ENCODE assay signal across 10 cellular contexts in genomic region chr1:206687251-206687914, GRCh38. TPM values are rescaled to one million over a fixed set of nuclear protein-coding genes. Genes with fewer than 3 reads are reported as not detected.
A peak's percentile ranks its signal among the peaks of the same experiment; 100 is the strongest.
DNase-seq lines count a peak whose midpoint lies in the region; ATAC-seq and TF ChIP-seq lines count a peak whose summit lies in the region.
"Had no signal": no experiment of that assay in that cellular context is flagged by ENCODE, and none has a peak within 500 bp of the region (broad histone marks: within the 10 kb centered on the region; RNA-seq: fewer than 3 reads in every experiment).

No MANE protein-coding gene starts in this region.

- peak overlapping the region; percentile 99 for H3K27ac Mint-ChIP-seq in activated CD4-positive, alpha-beta T cell treated with anti-CD3 and anti-CD28 coated beads, Interleukin-2, amount 10 ng/mL, durations not matched to agents 24 days and 14 days
- no peak overlapping the region for H3K27ac Mint-ChIP-seq in activated naive CD8-positive, alpha-beta T cell treated with anti-CD3 and anti-CD28 coated beads, Interleukin-2, amount 10 ng/mL, durations not matched to agents 7 days and 5 days

- 76% methylated on average over 7 of the region's 7 CpGs for WGBS in liver

- peak overlapping the region; percentile 96 for H3K27ac ChIP-seq in liver (ENCODE audit: low read depth in 1 of 2, low read length in 2 of 2)
- peak overlapping the region; percentile 98 to 99 for H3K27ac ChIP-seq in thoracic aorta

- H3K4me3 Mint-ChIP-seq in activated CD4-positive, alpha-beta T cell treated with anti-CD3 and anti-CD28 coated beads, Interleukin-2, amount 10 ng/mL, durations not matched to agents 24 days and 14 days = peak overlapping the region; percentile 99
- H3K4me3 Mint-ChIP-seq in activated naive CD8-positive, alpha-beta T cell treated with anti-CD3 and anti-CD28 coated beads, Interleukin-2, amount 10 ng/mL, durations not matched to agents 7 days and 5 days = peak overlapping the region; percentile 97

- H3K4me1 Mint-ChIP-seq in activated CD4-positive, alpha-beta T cell treated with anti-CD3 and anti-CD28 coated beads, Interleukin-2, amount 10 ng/mL, durations not matched to agents 24 days and 14 days = peaks cover 59% of the 10 kb centered on the region
- peaks cover 34% of the 10 kb centered on the region for H3K4me1 Mint-ChIP-seq in activated naive CD8-positive, alpha-beta T cell treated with anti-CD3 and anti-CD28 coated beads, Interleukin-2, amount 10 ng/mL, durations not matched to agents 7 days and 5 days

- POLR2A ChIA-PET in activated naive CD8-positive, alpha-beta T cell treated with anti-CD3 and anti-CD28 coated beads, Interleukin-2, amount 10 ng/mL, durations not matched to agents 7 days and 5 days (lab: Charles Lee) = no interaction called here

- H3K36me3 ChIP-seq in liver (ENCODE audit: control insufficient read depth in 4 of 4, insufficient read depth in 3 of 4, low read depth in 1 of 4, low read length in 3 of 4) = no peaks in the 10 kb centered on the region
- H3K36me3 ChIP-seq in thoracic aorta = no peaks in the 10 kb centered on the region
- H3K36me3 ChIP-seq: prostate gland had no signal

- no peaks in the 10 kb centered on the region for H3K9me3 Mint-ChIP-seq in activated CD4-positive, alpha-beta T cell treated with anti-CD3 and anti-CD28 coated beads, Interleukin-2, amount 10 ng/mL, durations not matched to agents 24 days and 14 days
- H3K9me3 Mint-ChIP-seq in activated naive CD8-positive, alpha-beta T cell treated with anti-CD3 and anti-CD28 coated beads, Interleukin-2, amount 10 ng/mL, durations not matched to agents 7 days and 5 days = no peaks in the 10 kb centered on the region

- TF ChIP-seq CTCF in liver (IDR thresholded peaks at IDR 0.05; ENCODE audit: low read depth, low read length, missing input control) (no peak), thoracic aorta (IDR thresholded peaks at IDR 0.05) (no peak)

- H3K9me3 ChIP-seq in liver (ENCODE audit: control insufficient read depth in 4 of 4, low read length in 3 of 4) = no peaks in the 10 kb centered on the region
- no peaks in the 10 kb centered on the region for H3K9me3 ChIP-seq in thoracic aorta
- H3K9me3 ChIP-seq: prostate gland had no signal

- peaks cover 7% of the 10 kb centered on the region for H3K27me3 Mint-ChIP-seq in activated CD4-positive, alpha-beta T cell treated with anti-CD3 and anti-CD28 coated beads, Interleukin-2, amount 10 ng/mL, durations not matched to agents 24 days and 14 days
- peaks cover 16% of the 10 kb centered on the region for H3K27me3 Mint-ChIP-seq in activated naive CD8-positive, alpha-beta T cell treated with anti-CD3 and anti-CD28 coated beads, Interleukin-2, amount 10 ng/mL, durations not matched to agents 7 days and 5 days

- H3K36me3 Mint-ChIP-seq in activated CD4-positive, alpha-beta T cell treated with anti-CD3 and anti-CD28 coated beads, Interleukin-2, amount 10 ng/mL, durations not matched to agents 24 days and 14 days (ENCODE audit: low read depth) = peaks cover 12% of the 10 kb centered on the region
- H3K36me3 Mint-ChIP-seq in activated naive CD8-positive, alpha-beta T cell treated with anti-CD3 and anti-CD28 coated beads, Interleukin-2, amount 10 ng/mL, durations not matched to agents 7 days and 5 days = peaks cover 2% of the 10 kb centered on the region

- ATAC-seq in activated naive CD8-positive, alpha-beta T cell treated with anti-CD3 and anti-CD28 coated beads, Interleukin-2, amount 10 ng/mL, durations not matched to agents 7 days and 5 days (ENCODE audit: low read depth) = no peak
- ATAC-seq in thoracic aorta (ENCODE audit: insufficient number of reproducible peaks, low FRiP score, low read depth) = no peak

- no peak overlapping the region for H3K9ac ChIP-seq in liver (ENCODE audit: low read depth in 1 of 2, low read length in 2 of 2)

- H3K4me3 ChIP-seq in liver (ENCODE audit: low read depth in 1 of 3, low read length in 3 of 3) (peak overlapping the region in 2 of 3 donors; percentile 87 to 88), thoracic aorta (peak overlapping the region; percentile 83)

- intact Hi-C loops in activated CD4-positive, alpha-beta T cell treated with anti-CD3 and anti-CD28 coated beads, Interleukin-2, amount 10 ng/mL, durations not matched to agents 24 days and 14 days (cut with micrococcal nuclease) = no loop called here

- no peak for DNase-seq in activated CD4-positive, alpha-beta T cell treated with anti-CD3 and anti-CD28 coated beads, Interleukin-2, amount 10 ng/mL, durations not matched to agents 24 days and 14 days
- DNase-seq in activated CD4-positive, alpha-beta T cell treated with anti-CD3 and anti-CD28 coated beads for 4 hours = no peak
- DNase-seq in activated naive CD8-positive, alpha-beta T cell treated with anti-CD3 and anti-CD28 coated beads, Interleukin-2, amount 10 ng/mL, durations not matched to agents 7 days and 5 days = no peak
- no peak for DNase-seq in thoracic aorta (ENCODE audit: low spot score)
- no peak for DNase-seq in foreskin melanocyte
- DNase-seq in GDM1 (lab: John Stamatoyannopoulos, UW) = no peak
- no peak for DNase-seq in DMS 273 treated with DMSO at 0.1 percent for 48 hours (lab: John Stamatoyannopoulos, UW)
- DNase-seq: central memory CD4-positive, alpha-beta T cell had no signal

- no peak for TF ChIP-seq RAD21 in liver (IDR thresholded peaks at IDR 0.05)

- H3K4me1 ChIP-seq in liver (ENCODE audit: control insufficient read depth in 4 of 4, insufficient read depth in 4 of 4, low read length in 3 of 4) (peaks cover 30 to 78% (median 64%) of the 10 kb centered on the region in 4 donors), thoracic aorta (ENCODE audit: control insufficient read depth in 1 of 2, low read depth in 2 of 2) (peaks cover 52 to 67% of the 10 kb centered on the region in 2 donors)
- H3K4me1 ChIP-seq: prostate gland had no signal

- H3K27me3 ChIP-seq in liver (ENCODE audit: control insufficient read depth in 4 of 4, insufficient read depth in 4 of 4, low read length in 3 of 4) (no peaks in the 10 kb centered on the region), thoracic aorta (replicated peaks; ENCODE audit: insufficient read depth) (no peaks in the 10 kb centered on the region)

TF ChIP-seq in liver, 16 proteins besides CTCF, POLR2A, EP300 and RAD21:
- TF ChIP-seq TAF1 (conservative IDR thresholded peaks at IDR 0.05) = no peak

RNA-seq across cellular contexts. Expression of gene MAPKAPK2, which starts 2.7 kb away (rescaled TPM):
- total RNA-seq in activated CD4-positive, alpha-beta T cell treated with anti-CD3 and anti-CD28 coated beads, Interleukin-2, amount 10 ng/mL, durations not matched to agents 24 days and 14 days = 95.1 and 97.4 TPM in 2 replicates
- total RNA-seq in activated naive CD8-positive, alpha-beta T cell treated with anti-CD3 and anti-CD28 coated beads, Interleukin-2, amount 10 ng/mL, durations not matched to agents 7 days and 5 days = 10 to 100 TPM; 72.6 to 74.9 TPM
- total RNA-seq in liver (10 to 100 TPM in 1 of 2 donors, 1 to 10 TPM in 1; 9.1 to 20.3 TPM), thoracic aorta (10 to 100 TPM; 80.7 to 89.2 TPM)
- polyA plus RNA-seq in liver = 10 to 100 TPM in 1 of 2 donors, 1 to 10 TPM in 1; 7.5 to 24.5 TPM

RNA-seq across cellular contexts. Expression of gene DYRK3, which starts 52.0 kb away (rescaled TPM):
- total RNA-seq in activated CD4-positive, alpha-beta T cell treated with anti-CD3 and anti-CD28 coated beads, Interleukin-2, amount 10 ng/mL, durations not matched to agents 24 days and 14 days = 16.5 and 16.9 TPM in 2 replicates
- 1 to 10 TPM; 2.7 TPM for total RNA-seq in activated naive CD8-positive, alpha-beta T cell treated with anti-CD3 and anti-CD28 coated beads, Interleukin-2, amount 10 ng/mL, durations not matched to agents 7 days and 5 days
- 10 to 100 TPM in 1 of 2 donors, 1 to 10 TPM in 1; 7.8 to 41.8 TPM for total RNA-seq in liver
- polyA plus RNA-seq in liver = 1 to 10 TPM; 1.5 to 2.1 TPM
- 10 to 100 TPM in 1 of 2 donors, 1 to 10 TPM in 1; 6.8 to 11.9 TPM for total RNA-seq in thoracic aorta
